ENCODE assay signal across 8 cellular contexts in the genomic region with DNA sequence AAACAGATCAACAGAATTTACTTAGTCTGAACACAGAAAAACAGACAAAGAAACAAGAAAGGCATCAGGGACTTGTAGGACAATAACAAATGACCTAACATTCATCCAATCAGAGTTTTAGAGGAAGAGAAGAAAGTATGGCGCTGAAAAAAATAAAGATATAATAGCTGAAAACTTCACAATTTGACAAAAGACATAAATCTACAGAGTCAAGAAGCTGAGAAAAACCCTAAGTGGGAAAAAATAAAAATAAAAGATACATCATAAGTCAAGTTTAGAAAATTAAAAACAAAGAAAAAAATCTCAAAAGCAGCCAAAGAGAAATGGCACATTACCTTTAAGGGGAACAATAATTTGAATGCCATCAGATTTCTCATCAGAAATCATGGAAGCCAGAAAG.
"Had no signal": no experiment of that assay in that cellular context is flagged by ENCODE, and none has a peak within 500 bp of the region (broad histone marks: within the 10 kb centered on the region; RNA-seq: fewer than 3 reads in every experiment).

No MANE protein-coding gene starts in this region.

- H3K4me3 ChIP-seq: K562 had no signal

- H3K27ac ChIP-seq: HL-60, KMS-11 had no signal

- ATAC-seq: HepG2, K562 had no signal

- H3K27me3 Mint-ChIP-seq: IgD-negative memory B cell had no signal

- H3K9me3 Mint-ChIP-seq: IgD-negative memory B cell had no signal

- DNase-seq: IMR-90, KBM-7, KG1 had no signal
